In genomic region chr5:91963166-91963565, GRCh38 we compare ENCODE assay signal across 25 cellular contexts.
"Had no signal": no experiment of that assay in that cellular context is flagged by ENCODE, and none has a peak within 500 bp of the region (broad histone marks: within the 10 kb centered on the region; RNA-seq: fewer than 3 reads in every experiment).

No MANE protein-coding gene starts in this region.

- ATAC-seq: stimulated activated naive B cell treated with anti-CD40 and anti-IgM and Interleukin-4, amounts not matched to agents 10 μg/mL and 1 μg/mL and 100 μg/mL, for 72 hours; stimulated activated naive CD8-positive, alpha-beta T cell treated with anti-CD3 and anti-CD28 coated beads, Interleukin-15, amount 100 ng/mL, for 72 hours; stimulated activated naive CD8-positive, alpha-beta T cell treated with anti-CD3 and anti-CD28 coated beads, Interleukin-15, Interleukin-2, amounts not matched to agents 100 U/mL and 50 U/mL, for 24 hours had no signal

- H3K27me3 ChIP-seq: stomach, suprapubic skin, testis, thyroid gland, tibial artery, tibial nerve, transverse colon, upper lobe of left lung, upper lobe of right lung, uterus, vagina had no signal

- DNase-seq: stimulated activated CD4-positive, alpha-beta T cell treated with anti-CD3 and anti-CD28 coated beads, Interleukin-2, amount 100 ng/mL, for 48 hours; stimulated activated CD4-positive, alpha-beta T cell treated with anti-CD3 and anti-CD28 coated beads, Interleukin-4, amount 100 ng/mL, for 1 hour; stimulated activated CD4-positive, alpha-beta T cell treated with anti-CD3 and anti-CD28 coated beads, Interleukin-4, amount 100 ng/mL, for 24 hours; stimulated activated CD4-positive, alpha-beta T cell treated with anti-CD3 and anti-CD28 coated beads, Interleukin-4, amount 100 ng/mL, for 4 hours; stimulated activated CD8-positive, alpha-beta memory T cell treated with anti-CD3 and anti-CD28 coated beads, Interleukin-4, amount 100 ng/mL, for 48 hours; stimulated activated naive B cell treated with anti-CD40 and anti-IgM and Interleukin-4, amounts not matched to agents 10 μg/mL and 1 μg/mL and 100 μg/mL, for 72 hours; stimulated activated naive CD4-positive, alpha-beta T cell; stimulated activated naive CD4-positive, alpha-beta T cell treated with Interleukin-2 at 50 U/mL for 16 hours; stimulated activated naive CD8-positive, alpha-beta T cell treated with anti-CD3 and anti-CD28 coated beads, Interleukin-15, amount 100 ng/mL, for 72 hours; stimulated activated naive CD8-positive, alpha-beta T cell treated with anti-CD3 and anti-CD28 coated beads, Interleukin-15, Interleukin-2, amounts not matched to agents 100 U/mL and 50 U/mL, for 24 hours; stomach; substantia nigra; testis; thyroid gland; tibial artery; transverse colon; trophoblast cell; upper lobe of left lung; uterus had no signal

- H3K36me3 ChIP-seq: stomach, suprapubic skin, thoracic aorta, thyroid gland, tibial artery, tibial nerve, transverse colon, upper lobe of left lung, upper lobe of right lung, uterus, vagina had no signal

- FAIRE-seq: urothelium cell line had no signal

- H3K4me3 ChIP-seq: stomach, suprapubic skin, testis, thoracic aorta, thyroid gland, tibial artery, tibial nerve, transverse colon, upper lobe of left lung, upper lobe of right lung, uterus, vagina had no signal

- H3K27ac ChIP-seq: stomach, suprapubic skin, testis, thoracic aorta, thyroid gland, tibial artery, tibial nerve, transverse colon, upper lobe of left lung, upper lobe of right lung, uterus, vagina had no signal

- H3K9me3 ChIP-seq: suprapubic skin, testis, thoracic aorta, thyroid gland, tibial artery, transverse colon, upper lobe of left lung, upper lobe of right lung, uterus, vagina had no signal

- H3K4me1 ChIP-seq: stomach, suprapubic skin, testis, thyroid gland, tibial artery, tibial nerve, transverse colon, upper lobe of left lung, upper lobe of right lung, uterus, vagina had no signal
